In genomic region chr1:30997463-30998057, GRCh38 we compare ENCODE assay signal across 24 cellular contexts.
DNase-seq lines count a peak whose midpoint lies in the region; ATAC-seq and TF ChIP-seq lines count a peak whose summit lies in the region.
"Had no signal": no experiment of that assay in that cellular context is flagged by ENCODE, and none has a peak within 500 bp of the region (broad histone marks: within the 10 kb centered on the region; RNA-seq: fewer than 3 reads in every experiment).

No MANE protein-coding gene starts in this region.

- no peaks in the 10 kb centered on the region for H3K27me3 Mint-ChIP-seq in activated CD8-positive, alpha-beta T cell treated with anti-CD3 and anti-CD28 coated beads for 36 hours
- H3K27me3 Mint-ChIP-seq in activated CD8-positive, alpha-beta T cell treated with anti-CD3 and anti-CD28 coated beads, Interleukin-2, amount 10 ng/mL, durations not matched to agents 7 days and 5 days (ENCODE audit: low read depth) = no peaks in the 10 kb centered on the region
- no peaks in the 10 kb centered on the region for H3K27me3 Mint-ChIP-seq in T-helper 17 cell
- no peaks in the 10 kb centered on the region for H3K27me3 Mint-ChIP-seq in mesothelial cell of epicardium (ENCODE audit: low read depth)
- H3K27me3 Mint-ChIP-seq: B cell, IgD-negative memory B cell had no signal

- H3K4me1 Mint-ChIP-seq in activated CD8-positive, alpha-beta T cell treated with anti-CD3 and anti-CD28 coated beads for 36 hours (ENCODE audit: low read depth) = peaks cover 43% of the 10 kb centered on the region
- peaks cover 7% of the 10 kb centered on the region for H3K4me1 Mint-ChIP-seq in activated CD8-positive, alpha-beta T cell treated with anti-CD3 and anti-CD28 coated beads, Interleukin-2, amount 10 ng/mL, durations not matched to agents 7 days and 5 days (ENCODE audit: low read depth)
- peaks cover 36% of the 10 kb centered on the region for H3K4me1 Mint-ChIP-seq in T-helper 17 cell
- peaks cover 33% of the 10 kb centered on the region for H3K4me1 Mint-ChIP-seq in mesothelial cell of epicardium

- no peaks in the 10 kb centered on the region for H3K9me3 Mint-ChIP-seq in activated CD8-positive, alpha-beta T cell treated with anti-CD3 and anti-CD28 coated beads for 36 hours
- no peaks in the 10 kb centered on the region for H3K9me3 Mint-ChIP-seq in activated CD8-positive, alpha-beta T cell treated with anti-CD3 and anti-CD28 coated beads, Interleukin-2, amount 10 ng/mL, durations not matched to agents 7 days and 5 days (ENCODE audit: insufficient read depth)
- H3K9me3 Mint-ChIP-seq in mesothelial cell of epicardium = no peaks in the 10 kb centered on the region
- H3K9me3 Mint-ChIP-seq: HFFc6, IgD-negative memory B cell had no signal

- no peak overlapping the region for H3K4me3 ChIP-seq in GM12865 (ENCODE audit: low read depth, low read length)
- H3K4me3 ChIP-seq: GM23248, HAP-1 had no signal

- intact Hi-C loops in activated CD8-positive, alpha-beta T cell treated with anti-CD3 and anti-CD28 coated beads for 36 hours (cut with micrococcal nuclease) = no loop called here

- no peak overlapping the region for H3K4me3 Mint-ChIP-seq in activated CD8-positive, alpha-beta T cell treated with anti-CD3 and anti-CD28 coated beads for 36 hours
- H3K4me3 Mint-ChIP-seq in activated CD8-positive, alpha-beta T cell treated with anti-CD3 and anti-CD28 coated beads, Interleukin-2, amount 10 ng/mL, durations not matched to agents 7 days and 5 days = no peak overlapping the region
- H3K4me3 Mint-ChIP-seq in T-helper 17 cell (no peak overlapping the region), mesothelial cell of epicardium (no peak overlapping the region)
- H3K4me3 Mint-ChIP-seq: B cell, HFFc6 had no signal

- CTCF ChIA-PET in activated CD8-positive, alpha-beta T cell treated with anti-CD3 and anti-CD28 coated beads for 36 hours (lab: Charles Lee) = interaction anchor here (0.6 to 1.1 kb wide), 3 partner anchors 9 to 1931 kb away, joined by 3 to 5 read pairs (median 3); no protein-coding TSS in a partner anchor
- CTCF ChIA-PET in activated CD8-positive, alpha-beta T cell treated with anti-CD3 and anti-CD28 coated beads, Interleukin-2, amount 10 ng/mL, durations not matched to agents 7 days and 5 days (lab: Charles Lee) = interaction anchor here (1.3 to 1.6 kb wide), 2 partner anchors 9 to 14 kb away, joined by 3 to 4 read pairs; no protein-coding TSS in a partner anchor

- H3K9me3 ChIP-seq in T-helper 17 cell (ENCODE audit: control insufficient read depth, low read length, poor library complexity, severe bottlenecking) = peaks cover 5% of the 10 kb centered on the region
- H3K9me3 ChIP-seq: HAP-1 had no signal

- no peak for TF ChIP-seq CTCF in activated CD8-positive, alpha-beta T cell treated with anti-CD3 and anti-CD28 coated beads for 36 hours (IDR thresholded peaks at IDR 0.05)
- TF ChIP-seq CTCF in GM12865 (IDR thresholded peaks at IDR 0.05; ENCODE audit: insufficient read depth, low read depth, low read length, missing control alignments) (no peak), mesothelial cell of epicardium (IDR thresholded peaks at IDR 0.05; ENCODE audit: unreplicated experiment) (no peak)

- H3K36me3 Mint-ChIP-seq in activated CD8-positive, alpha-beta T cell treated with anti-CD3 and anti-CD28 coated beads for 36 hours (ENCODE audit: low read depth) = peaks cover 53% of the 10 kb centered on the region
- H3K36me3 Mint-ChIP-seq in activated CD8-positive, alpha-beta T cell treated with anti-CD3 and anti-CD28 coated beads, Interleukin-2, amount 10 ng/mL, durations not matched to agents 7 days and 5 days (ENCODE audit: low read depth) = peaks cover 66% of the 10 kb centered on the region
- peaks cover 8% of the 10 kb centered on the region for H3K36me3 Mint-ChIP-seq in T-helper 17 cell (ENCODE audit: low read depth)
- H3K36me3 Mint-ChIP-seq in mesothelial cell of epicardium = peaks cover 28% of the 10 kb centered on the region

- H3K27ac Mint-ChIP-seq in activated CD8-positive, alpha-beta T cell treated with anti-CD3 and anti-CD28 coated beads for 36 hours = peak overlapping the region; percentile 55
- H3K27ac Mint-ChIP-seq in activated CD8-positive, alpha-beta T cell treated with anti-CD3 and anti-CD28 coated beads, Interleukin-2, amount 10 ng/mL, durations not matched to agents 7 days and 5 days = no peak overlapping the region
- H3K27ac Mint-ChIP-seq in T-helper 17 cell (peak overlapping the region; percentile 59), mesothelial cell of epicardium (peak overlapping the region; percentile 56)
- H3K27ac Mint-ChIP-seq: B cell, HFFc6 had no signal

- ATAC-seq in activated CD8-positive, alpha-beta T cell treated with anti-CD3 and anti-CD28 coated beads for 36 hours = no peak
- ATAC-seq in activated CD8-positive, alpha-beta T cell treated with anti-CD3 and anti-CD28 coated beads, Interleukin-2, amount 10 ng/mL, durations not matched to agents 7 days and 5 days = no peak
- no peak for ATAC-seq in T-helper 17 cell
- no peak for ATAC-seq in HG03175 (IDR thresholded peaks at IDR 0.05; ENCODE audit: unreplicated experiment)
- ATAC-seq: Panc1 had no signal

- POLR2A ChIA-PET in activated CD8-positive, alpha-beta T cell treated with anti-CD3 and anti-CD28 coated beads for 36 hours (lab: Charles Lee) = interaction anchor here (0.9 kb wide), 1 partner anchor 13 kb away, joined by 3 read pairs; no protein-coding TSS in a partner anchor
- POLR2A ChIA-PET in activated CD8-positive, alpha-beta T cell treated with anti-CD3 and anti-CD28 coated beads, Interleukin-2, amount 10 ng/mL, durations not matched to agents 7 days and 5 days (lab: Charles Lee) = no interaction called here

- no peak for DNase-seq in activated CD8-positive, alpha-beta T cell treated with anti-CD3 and anti-CD28 coated beads for 36 hours
- DNase-seq in activated CD8-positive, alpha-beta T cell treated with anti-CD3 and anti-CD28 coated beads, Interleukin-2, amount 10 ng/mL, durations not matched to agents 7 days and 5 days = no peak
- DNase-seq in GM12865 (ENCODE audit: low read depth) (peak; percentile 21), T-helper 17 cell (no peak), mesothelial cell of epicardium (ENCODE audit: low spot score in 2 of 2, unreplicated experiment in 2 of 2) (no peak), T-helper 9 cell (no peak), Kasumi-1 (lab: John Stamatoyannopoulos, UW) (no peak)
- DNase-seq: Calu3, DMS79 treated with DMSO at 0.1 percent for 48 hours, GM23248, HFFc6, NCI-H1048, NCI-H1417, NCI-H1694, NCI-H2029 treated with DMSO at 0.1 percent for 48 hours, NCI-H446 treated with DMSO at 0.1 percent for 48 hours, NCI-H526, NCI-H82, SHP77 had no signal
